In genomic region chr4:2388430-2389182, GRCh38 we compare ENCODE assay signal across 20 cellular contexts. TPM values are rescaled to one million over a fixed set of nuclear protein-coding genes. Genes with fewer than 3 reads are reported as not detected.
DNase-seq lines count a peak whose midpoint lies in the region; ATAC-seq and TF ChIP-seq lines count a peak whose summit lies in the region.
"Had no signal": no experiment of that assay in that cellular context is flagged by ENCODE, and none has a peak within 500 bp of the region (broad histone marks: within the 10 kb centered on the region; RNA-seq: fewer than 3 reads in every experiment).

No MANE protein-coding gene starts in this region.

- intact Hi-C loops in dendritic cell treated with granulocyte-macrophage colony-stimulating factor and Interleukin-4, amounts not matched to agents 40 ng/mL and 50 ng/mL, for 4 days (cut with micrococcal nuclease) = no loop called here
- intact Hi-C loops in left lung (cut with DNase I) = no loop called here

- H3K27me3 Mint-ChIP-seq in IgD-negative memory B cell = peaks cover 40% of the 10 kb centered on the region
- H3K27me3 Mint-ChIP-seq in dendritic cell treated with granulocyte-macrophage colony-stimulating factor and Interleukin-4, amounts not matched to agents 40 ng/mL and 50 ng/mL, for 4 days = peaks cover 46% of the 10 kb centered on the region

- peak overlapping the region in 1 of 4 donors; percentile 7 for H3K4me3 Mint-ChIP-seq in IgD-negative memory B cell
- H3K4me3 Mint-ChIP-seq in dendritic cell treated with granulocyte-macrophage colony-stimulating factor and Interleukin-4, amounts not matched to agents 40 ng/mL and 50 ng/mL, for 4 days = no peak overlapping the region
- H3K4me3 Mint-ChIP-seq: neural crest cell; stimulated activated naive CD8-positive, alpha-beta T cell treated with anti-CD3 and anti-CD28 coated beads, Interleukin-15, Interleukin-2, amounts not matched to agents 100 ng/mL and 50 ng/mL, for 24 hours had no signal

- peak overlapping the region in 2 of 3 donors; percentile 43 to 53 for H3K27ac Mint-ChIP-seq in IgD-negative memory B cell
- peak overlapping the region; percentile 10 for H3K27ac Mint-ChIP-seq in dendritic cell treated with granulocyte-macrophage colony-stimulating factor and Interleukin-4, amounts not matched to agents 40 ng/mL and 50 ng/mL, for 4 days
- H3K27ac Mint-ChIP-seq: stimulated activated naive CD8-positive, alpha-beta T cell treated with anti-CD3 and anti-CD28 coated beads, Interleukin-15, Interleukin-2, amounts not matched to agents 100 ng/mL and 50 ng/mL, for 24 hours had no signal

- H3K27me3 ChIP-seq in left lung = peaks cover 0 to 45% of the 10 kb centered on the region in 2 donors
- H3K27me3 ChIP-seq: colonic mucosa, MG63 had no signal

- peaks cover 0 to 3% (median 0%) of the 10 kb centered on the region in 3 donors for H3K9me3 Mint-ChIP-seq in IgD-negative memory B cell
- H3K9me3 Mint-ChIP-seq in dendritic cell treated with granulocyte-macrophage colony-stimulating factor and Interleukin-4, amounts not matched to agents 40 ng/mL and 50 ng/mL, for 4 days = peaks cover 2% of the 10 kb centered on the region
- H3K9me3 Mint-ChIP-seq: neural crest cell; stimulated activated naive CD8-positive, alpha-beta T cell treated with anti-CD3 and anti-CD28 coated beads, Interleukin-15, Interleukin-2, amounts not matched to agents 100 ng/mL and 50 ng/mL, for 24 hours had no signal

- no peaks in the 10 kb centered on the region for H3K9me3 ChIP-seq in left lung
- H3K9me3 ChIP-seq: colonic mucosa, MG63 had no signal

- H3K27ac ChIP-seq in left lung = no peak overlapping the region
- H3K27ac ChIP-seq: colonic mucosa had no signal

- TF ChIP-seq POLR2A in GM18505 (IDR thresholded peaks at IDR 0.05; ENCODE audit: borderline replicate concordance, extremely low read depth, insufficient read depth, insufficient read length) = no peak

- H3K4me3 ChIP-seq in left lung = no peak overlapping the region
- H3K4me3 ChIP-seq: colonic mucosa, MG63 had no signal

- peaks cover under 1 to 3% of the 10 kb centered on the region in 2 donors for H3K4me1 ChIP-seq in left lung
- H3K4me1 ChIP-seq: colonic mucosa had no signal

- no peak for TF ChIP-seq CTCF in left lung (IDR thresholded peaks at IDR 0.05)

- peak; percentile 20 for ATAC-seq in left lung
- ATAC-seq in GM18505 (IDR thresholded peaks at IDR 0.05; ENCODE audit: unreplicated experiment) = no peak
- ATAC-seq in GM18861 (IDR thresholded peaks at IDR 0.05; ENCODE audit: unreplicated experiment) = no peak

- DNase-seq in AG20443 (ENCODE audit: low spot score) (peak; percentile 45), left lung (no peak), medulla oblongata (ENCODE audit: extremely low spot score) (no peak)
- no peak for DNase-seq in activated effector memory CD4-positive, alpha-beta T cell treated with anti-CD3 and anti-CD28 coated beads, Interleukin-2, amount 50 U/mL, for 16 hours
- DNase-seq: ACHN, activated gamma-delta T cell, aorta, colonic mucosa, mammary epithelial cell, MG63, NCI-H1694 treated with DMSO at 0.1 percent for 48 hours, NCI-H345 had no signal

- no peaks in the 10 kb centered on the region for H3K36me3 ChIP-seq in left lung
- H3K36me3 ChIP-seq: colonic mucosa, MG63 had no signal

- no peaks in the 10 kb centered on the region for H3K36me3 Mint-ChIP-seq in IgD-negative memory B cell
- peaks cover 17% of the 10 kb centered on the region for H3K36me3 Mint-ChIP-seq in dendritic cell treated with granulocyte-macrophage colony-stimulating factor and Interleukin-4, amounts not matched to agents 40 ng/mL and 50 ng/mL, for 4 days (ENCODE audit: low read depth)

- peaks cover 6 to 13% (median 12%) of the 10 kb centered on the region in 3 donors for H3K4me1 Mint-ChIP-seq in IgD-negative memory B cell
- peaks cover 62% of the 10 kb centered on the region for H3K4me1 Mint-ChIP-seq in dendritic cell treated with granulocyte-macrophage colony-stimulating factor and Interleukin-4, amounts not matched to agents 40 ng/mL and 50 ng/mL, for 4 days (ENCODE audit: low read depth)

RNA-seq across cellular contexts. Expression of gene ZFYVE28, which starts 29.8 kb away (rescaled TPM):
- polyA plus RNA-seq in IgD-negative memory B cell = 1.0 TPM
- 10 to 100 TPM; 12.0 to 12.4 TPM for total RNA-seq in left lung

RNA-seq across cellular contexts. Expression of gene CFAP99, which starts 30.1 kb away (rescaled TPM):
- not detected for polyA plus RNA-seq in IgD-negative memory B cell
- 1 to 10 TPM; 1.3 to 2.6 TPM for total RNA-seq in left lung
- total RNA-seq: epithelial cell of proximal tubule; mammary epithelial cell; neural crest cell; T-helper 1 cell treated with Interleukin-12 subunit alpha and Interleukin-12 subunit beta and Interleukin-4 antibody, amounts not matched to agents 30 ng/mL and 1 ng/mL, for 36 hours had no signal
- polyA plus RNA-seq: aorta, mammary epithelial cell had no signal
